ENCODE assay signal across 8 cellular contexts in the genomic region with DNA sequence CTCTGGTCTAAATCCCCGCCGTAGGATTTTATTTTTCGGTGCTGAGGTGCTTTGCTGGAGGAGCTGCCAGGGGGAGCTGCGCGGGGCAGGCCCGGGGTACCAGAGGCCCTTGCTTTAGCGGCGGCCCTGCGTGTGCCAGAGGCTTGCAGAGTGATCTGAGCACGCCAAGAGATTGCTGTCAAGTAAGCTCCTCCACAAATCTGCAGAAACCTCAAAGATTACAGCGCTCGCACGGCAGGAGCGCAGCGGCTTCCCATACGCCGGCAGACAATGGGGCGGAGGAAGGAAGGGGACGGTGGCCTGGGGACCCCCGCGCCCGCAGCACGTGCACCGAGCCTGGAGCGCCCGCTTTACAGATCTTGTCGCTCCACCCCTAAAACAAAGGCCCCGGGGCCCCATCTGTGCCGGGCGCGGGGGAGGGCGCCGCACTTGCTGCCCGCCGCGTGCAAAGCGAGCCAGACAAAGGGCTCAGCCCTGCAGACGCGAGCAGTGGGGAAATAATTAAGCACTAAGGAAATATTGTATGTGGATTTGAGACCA. TPM values are rescaled to one million over a fixed set of nuclear protein-coding genes. Genes with fewer than 3 reads are reported as not detected.
DNase-seq lines count a peak whose midpoint lies in the region; ATAC-seq and TF ChIP-seq lines count a peak whose summit lies in the region.

No MANE protein-coding gene starts in this region.

- CTCF ChIA-PET in RWPE1 (lab: Yijun Ruan, JAX), result interaction anchor here (0.9 kb wide), 1 partner anchor 8 kb away, joined by 4 read pairs; no protein-coding TSS in a partner anchor

- ATAC-seq in GM19324 (IDR thresholded peaks at IDR 0.05; ENCODE audit: low FRiP score, unreplicated experiment), result no peak

- H3K4me1 ChIP-seq in adipocyte (ENCODE audit: control insufficient read depth, insufficient read depth, low read length), result peaks cover 4% of the 10 kb centered on the region
- peaks cover 11% of the 10 kb centered on the region for H3K4me1 ChIP-seq in stomach smooth muscle (ENCODE audit: control insufficient read depth, insufficient read depth, low read length)

- POLR2A ChIA-PET in RWPE1 (lab: Yijun Ruan, JAX; ENCODE audit: low non-redundant PET), result no interaction called here

- no peak for DNase-seq in AG10803 (ENCODE audit: low read depth)
- peak; percentile 1 for DNase-seq in LHCN-M2 (ENCODE audit: low read depth)
- DNase-seq in adipocyte (ENCODE audit: low read depth), result peak; percentile 47
- DNase-seq in iPS-NIHi11 (ENCODE audit: low spot score), result peak; percentile 59
- no peak for DNase-seq in RWPE1 (ENCODE audit: low spot score)
- no peak for DNase-seq in LoVo (ENCODE audit: low spot score)

- TF ChIP-seq CTCF in AG10803 (conservative IDR thresholded peaks at IDR 0.05; ENCODE audit: low read length), result no peak
- TF ChIP-seq CTCF in RWPE1 (conservative IDR thresholded peaks at IDR 0.05; ENCODE audit: low read depth), result no peak

- H3K27me3 ChIP-seq in adipocyte (replicated peaks; ENCODE audit: control insufficient read depth, insufficient read depth, low read length), result peaks cover 56% of the 10 kb centered on the region
- H3K27me3 ChIP-seq in stomach smooth muscle (ENCODE audit: control insufficient read depth in 1 of 2, insufficient read depth in 2 of 2, low read length in 2 of 2), result peaks cover 26 to 32% of the 10 kb centered on the region in 2 donors

- no peaks in the 10 kb centered on the region for H3K36me3 ChIP-seq in adipocyte (ENCODE audit: control insufficient read depth, insufficient read depth, low read length, severe bottlenecking)
- H3K36me3 ChIP-seq in stomach smooth muscle (ENCODE audit: control insufficient read depth in 2 of 2, insufficient read depth in 2 of 2, low read length in 2 of 2), result no peaks in the 10 kb centered on the region

- H3K9me3 ChIP-seq in adipocyte (ENCODE audit: control insufficient read depth, low read length), result no peaks in the 10 kb centered on the region
- no peaks in the 10 kb centered on the region for H3K9me3 ChIP-seq in stomach smooth muscle (ENCODE audit: control insufficient read depth in 2 of 2, low read length in 2 of 2)

- peak overlapping the region; percentile 15; the same call in 1 of the 2 replicates for H3K4me3 ChIP-seq in AG10803 (ENCODE audit: low read length)
- peak overlapping the region; percentile 69 for H3K4me3 ChIP-seq in adipocyte (ENCODE audit: low read length)
- peak overlapping the region; percentile 46 to 55 for H3K4me3 ChIP-seq in stomach smooth muscle (ENCODE audit: low read length in 2 of 2)

- H3K27ac ChIP-seq in stomach smooth muscle (ENCODE audit: low read length) (no peak overlapping the region), RWPE1 (no peak overlapping the region)

- H3K9ac ChIP-seq in adipocyte (ENCODE audit: low read length), result peak overlapping the region; percentile 51
- no peak overlapping the region for H3K9ac ChIP-seq in stomach smooth muscle (ENCODE audit: low read length in 2 of 2)

RNA-seq across cellular contexts. Expression of a gene that starts 9.1 kb away (rescaled TPM):
- total RNA-seq in LHCN-M2 (2014; rRNA removed), result 36.0 and 41.7 TPM in 2 replicates
- polyA plus RNA-seq in LHCN-M2 (2012), result 21.6 TPM

RNA-seq across cellular contexts. Expression of a gene that starts 58.9 kb away (rescaled TPM):
- 13.8 and 15.2 TPM in 2 replicates for total RNA-seq in LHCN-M2 (2014; rRNA removed)
- polyA plus RNA-seq in LHCN-M2 (2012), result 9.0 TPM

Comparison
In these comparisons a context has a peak if more than half of its experiments do, and no peak if none do; other contexts are left out.
1. DNase-seq: peak in LHCN-M2 (single experiment), adipocyte (single experiment) and iPS-NIHi11 (single experiment); none in AG10803 (single experiment), RWPE1 (single experiment) and LoVo (single experiment).
2. H3K4me3 ChIP-seq: peak in every context shown above with its lines; median percentile 69 in adipocyte; 50 in stomach smooth muscle; 15 in AG10803.